ENCODE assay signal across 8 cellular contexts in genomic region chr5:140107312-140108092, GRCh38. TPM values are rescaled to one million over a fixed set of nuclear protein-coding genes. Genes with fewer than 3 reads are reported as not detected.
DNase-seq lines count a peak whose midpoint lies in the region; ATAC-seq, FAIRE-seq and TF ChIP-seq lines count a peak whose summit lies in the region.

No MANE protein-coding gene starts in this region.

- peak overlapping the region; percentile 65 for H3K4me3 ChIP-seq in HFF-Myc (replicated peaks; ENCODE audit: low read depth, low read length)
- peak overlapping the region; percentile 55 to 69 (median 65) for H3K4me3 ChIP-seq in pancreas
- peak overlapping the region; percentile 77 to 83 for H3K4me3 ChIP-seq in tibial artery

- H3K27me3 ChIP-seq in pancreas (no peaks in the 10 kb centered on the region), tibial artery (no peaks in the 10 kb centered on the region)

- TF ChIP-seq CTCF in GM10266 (IDR thresholded peaks at IDR 0.05; ENCODE audit: control insufficient read depth, insufficient read depth, low read depth, missing control alignments) (peak; percentile 40), HFF-Myc (IDR thresholded peaks at IDR 0.05; ENCODE audit: low read depth, low read length, missing control alignments) (no peak), pancreas (IDR thresholded peaks at IDR 0.05) (no peak), tibial artery (IDR thresholded peaks at IDR 0.05) (peak; percentile 17 to 25)

- no peaks in the 10 kb centered on the region for H3K36me3 Mint-ChIP-seq in activated naive CD8-positive, alpha-beta T cell treated with anti-CD3 and anti-CD28 coated beads for 36 hours

- ATAC-seq in SK-N-SH treated with all-trans-retinoic acid at 6 μM for 48 hours, result peak; percentile 93
- peak; percentile 89 to 96 (median 94) for ATAC-seq in pancreas

- H3K4me1 Mint-ChIP-seq in activated naive CD8-positive, alpha-beta T cell treated with anti-CD3 and anti-CD28 coated beads for 36 hours, result peaks cover 43% of the 10 kb centered on the region

- no peaks in the 10 kb centered on the region for H3K36me3 ChIP-seq in pancreas
- no peaks in the 10 kb centered on the region for H3K36me3 ChIP-seq in tibial artery

- H3K4me1 ChIP-seq in pancreas (peaks cover 17 to 27% (median 17%) of the 10 kb centered on the region in 3 donors), tibial artery (peaks cover 0 to 36% (median 24%) of the 10 kb centered on the region in 4 donors)

- peak; percentile 91 for DNase-seq in GM10266 (ENCODE audit: extremely low spot score)
- DNase-seq in HFF-Myc (ENCODE audit: extremely low read depth, low read depth), result peak; percentile 75
- DNase-seq in MV-4-11 (lab: John Stamatoyannopoulos, UW), result peak; percentile 80
- peak; percentile 93 for DNase-seq in activated naive CD8-positive, alpha-beta T cell treated with anti-CD3 and anti-CD28 coated beads for 36 hours
- peak; percentile 83 to 97 (median 94) for DNase-seq in head of caudate nucleus
- DNase-seq in pancreas, result peak; percentile 92 to 97 (median 94)
- peak; percentile 86 to 95 for DNase-seq in tibial artery

- 0% methylated on average over 55 to 85 of the region's 88 CpGs for WGBS in pancreas, 2 donors

- H3K27ac ChIP-seq in pancreas (peak overlapping the region; percentile 96 to 99 (median 97)), tibial artery (peak overlapping the region; percentile 99)

- H3K27ac Mint-ChIP-seq in activated naive CD8-positive, alpha-beta T cell treated with anti-CD3 and anti-CD28 coated beads for 36 hours, result peak overlapping the region; percentile 90

- intact Hi-C loops in head of caudate nucleus (cut with DNase I), result loop anchor here (5.0 kb wide), 2 partner anchors 35 to 50 kb away; no protein-coding TSS in a partner anchor
- intact Hi-C loops in pancreas (cut with DNase I), result no loop called here
- intact Hi-C loops in tibial artery (cut with DNase I; ENCODE audit: low total_unique reads), result loop anchor here (10.0 kb wide), 1 partner anchor 47 kb away; no protein-coding TSS in a partner anchor

- H3K4me3 Mint-ChIP-seq in activated naive CD8-positive, alpha-beta T cell treated with anti-CD3 and anti-CD28 coated beads for 36 hours, result peak overlapping the region; percentile 91

- FAIRE-seq in pancreas (lab: Jason Lieb, UNC), result no peak

- no peaks in the 10 kb centered on the region for H3K9me3 Mint-ChIP-seq in activated naive CD8-positive, alpha-beta T cell treated with anti-CD3 and anti-CD28 coated beads for 36 hours

- H3K27me3 Mint-ChIP-seq in activated naive CD8-positive, alpha-beta T cell treated with anti-CD3 and anti-CD28 coated beads for 36 hours, result peaks cover 7% of the 10 kb centered on the region

- no peaks in the 10 kb centered on the region for H3K9me3 ChIP-seq in pancreas
- H3K9me3 ChIP-seq in tibial artery, result no peaks in the 10 kb centered on the region

TF ChIP-seq in SK-N-SH treated with all-trans-retinoic acid at 6 μM for 48 hours, 23 proteins besides CTCF, POLR2A, EP300 and RAD21:
- TF ChIP-seq GLIS3 (CRISPR knock-in tag; IDR thresholded peaks at IDR 0.05) (no peak), TSHZ2 (CRISPR knock-in tag; IDR thresholded peaks at IDR 0.05) (0 out of 2 replicates have a peak, but pooled peaks have one; percentile 45), ZFP3 (CRISPR knock-in tag; IDR thresholded peaks at IDR 0.05) (peak; percentile 51; the same call in 1 of the 2 replicates)
TF ChIP-seq in SK-N-SH treated with all-trans-retinoic acid at 6 μM for 48 hours: peak in this region for 2.

RNA-seq across cellular contexts. Expression of gene PURA, which starts 6.4 kb away (rescaled TPM):
- 1 to 10 TPM; 9.7 to 9.9 TPM for total RNA-seq in activated naive CD8-positive, alpha-beta T cell treated with anti-CD3 and anti-CD28 coated beads for 36 hours
- 10 to 100 TPM in 3 of 6 donors, 1 to 10 TPM in 3; 8.3 to 17.2 (median 11.1) TPM for total RNA-seq in pancreas
- polyA plus RNA-seq in pancreas, result 1 to 10 TPM; 3.2 to 3.9 TPM

RNA-seq across cellular contexts. Expression of gene IGIP, which starts 18.2 kb away (rescaled TPM):
- 1 to 10 TPM; 1.2 to 1.3 TPM for total RNA-seq in activated naive CD8-positive, alpha-beta T cell treated with anti-CD3 and anti-CD28 coated beads for 36 hours
- total RNA-seq in pancreas, result 1 to 10 TPM; 2.6 to 8.0 (median 5.8) TPM
- 1 to 10 TPM; 3.8 to 7.0 TPM for polyA plus RNA-seq in pancreas

Comparison
In these comparisons a context has a peak if more than half of its experiments do, and no peak if none do; other contexts are left out.
1. Peak in every context shown above with its lines: DNase-seq, ATAC-seq, H3K4me3 ChIP-seq and H3K27ac ChIP-seq.
2. CTCF ChIP-seq: peak in GM10266 (single experiment) and tibial artery (2 of 2); none in HFF-Myc (single experiment) and pancreas (0 of 4).
3. intact Hi-C loops: an anchor here in head of caudate nucleus (5.0 kb wide) and tibial artery (10.0 kb wide); none called in pancreas.